ENCODE assay signal across 1 cellular context in the genomic region with DNA sequence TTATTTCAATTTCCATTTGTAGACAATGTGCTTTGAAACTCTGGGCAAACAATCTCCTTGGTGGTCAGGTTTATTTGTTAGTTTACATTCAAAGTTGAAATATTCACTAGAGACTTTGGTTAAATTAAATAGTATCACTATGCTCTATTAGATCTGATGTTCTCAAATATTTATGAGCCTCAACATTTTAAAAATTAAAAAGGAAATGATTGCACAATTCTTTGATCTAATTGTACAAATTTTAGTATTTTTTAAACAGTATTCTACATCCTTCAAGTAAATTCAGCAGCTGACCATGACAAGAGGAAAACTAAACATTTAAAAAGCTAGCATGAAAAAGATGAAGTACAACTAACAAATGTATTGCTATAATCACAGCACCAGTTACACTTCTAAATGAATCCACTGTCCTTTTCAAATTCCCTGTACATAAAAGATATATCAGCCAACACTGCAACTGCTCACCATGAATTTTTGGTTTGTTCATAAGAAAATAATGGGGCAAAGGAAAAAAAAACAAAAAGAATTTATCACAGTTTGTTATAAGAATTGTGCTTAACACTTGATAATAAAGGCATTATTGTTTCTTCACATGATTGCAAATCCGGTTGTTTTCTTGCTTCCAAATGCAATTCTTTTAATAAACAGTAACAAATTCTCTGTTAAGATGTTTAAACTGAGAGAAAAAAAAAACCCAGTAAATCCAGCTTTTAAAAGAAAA.
TF ChIP-seq lines count a peak whose summit lies in the region.

No MANE protein-coding gene starts in this region.

TF ChIP-seq in K562, 482 proteins besides CTCF, POLR2A, EP300 and RAD21 (continued from another document):
- TF ChIP-seq, protein P1, sequence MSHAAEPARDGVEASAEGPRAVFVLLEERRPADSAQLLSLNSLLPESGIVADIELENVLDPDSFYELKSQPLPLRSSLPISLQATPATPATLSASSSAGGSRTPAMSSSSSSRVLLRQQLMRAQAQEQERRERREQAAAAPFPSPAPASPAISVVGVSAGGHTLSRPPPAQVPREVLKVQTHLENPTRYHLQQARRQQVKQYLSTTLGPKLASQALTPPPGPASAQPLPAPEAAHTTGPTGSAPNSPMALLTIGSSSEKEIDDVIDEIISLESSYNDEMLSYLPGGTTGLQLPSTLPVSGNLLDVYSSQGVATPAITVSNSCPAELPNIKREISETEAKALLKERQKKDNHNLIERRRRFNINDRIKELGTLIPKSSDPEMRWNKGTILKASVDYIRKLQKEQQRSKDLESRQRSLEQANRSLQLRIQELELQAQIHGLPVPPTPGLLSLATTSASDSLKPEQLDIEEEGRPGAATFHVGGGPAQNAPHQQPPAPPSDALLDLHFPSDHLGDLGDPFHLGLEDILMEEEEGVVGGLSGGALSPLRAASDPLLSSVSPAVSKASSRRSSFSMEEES (CRISPR knock-in tag; IDR thresholded peaks at IDR 0.05): no peak
- TF ChIP-seq NBN (IDR thresholded peaks at IDR 0.05; ENCODE audit: low read depth) (no peak), FOXK2 (conservative IDR thresholded peaks at IDR 0.05 in 1 of 2, IDR thresholded peaks at IDR 0.05 in 1 of 2; ENCODE audit: low read depth in 2 of 2) (no peak), DIDO1 (tag; IDR thresholded peaks at IDR 0.05; ENCODE audit: low read depth) (no peak), TCF3 (CRISPR knock-in tag; IDR thresholded peaks at IDR 0.05) (no peak), ZNF239 (CRISPR knock-in tag; IDR thresholded peaks at IDR 0.05) (no peak), KLF1 (tag; IDR thresholded peaks at IDR 0.05) (no peak)
